19 cellular contexts compared by ENCODE assay signal in genomic region chr9:1173211-1173610, GRCh38.
DNase-seq lines count a peak whose midpoint lies in the region; ATAC-seq, FAIRE-seq and TF ChIP-seq lines count a peak whose summit lies in the region.
"Had no signal": no experiment of that assay in that cellular context is flagged by ENCODE, and none has a peak within 500 bp of the region (broad histone marks: within the 10 kb centered on the region; RNA-seq: fewer than 3 reads in every experiment).

No MANE protein-coding gene starts in this region.

- no peaks in the 10 kb centered on the region for H3K36me3 Mint-ChIP-seq in activated T-helper 17 cell treated with anti-CD3 and anti-CD28 coated beads, Interleukin-2, amount 50 U/mL, for 72 hours (ENCODE audit: low read depth)
- H3K36me3 Mint-ChIP-seq: CD14-positive monocyte had no signal

- H3K9me3 Mint-ChIP-seq in activated T-helper 17 cell treated with anti-CD3 and anti-CD28 coated beads, Interleukin-2, amount 50 U/mL, for 72 hours = peaks cover 4% of the 10 kb centered on the region
- H3K9me3 Mint-ChIP-seq: endodermal cell had no signal

- H2AFZ ChIP-seq in HepG2 (ENCODE audit: low read length) (no peak overlapping the region), OCI-LY7 (ENCODE audit: low read length) (no peak overlapping the region)

- in situ Hi-C loops in astrocyte of the spinal cord (cut with HindIII; ENCODE audit: low sequenced_read_pairs) = no loop called here
- in situ Hi-C loops in HepG2 (cut with HindIII; ENCODE audit: extremely low pct_ligation_motif_present, low pct_unique_long_range_greater_than_20kb) = no loop called here

- FAIRE-seq in HepG2 (lab: Jason Lieb, UNC) = no peak
- FAIRE-seq: A549, GM12878, K562, TTC549 had no signal

- H3K36me3 ChIP-seq in HepG2 (replicated peaks in 1 of 2; ENCODE audit: control insufficient read depth in 1 of 2, insufficient read depth in 2 of 2, low read length in 2 of 2) (no peaks in the 10 kb centered on the region), upper lobe of left lung (no peaks in the 10 kb centered on the region), OCI-LY7 (ENCODE audit: insufficient read depth, low read length) (no peaks in the 10 kb centered on the region)
- H3K36me3 ChIP-seq: gastrocnemius medialis, tibial artery had no signal

- H3K27ac Mint-ChIP-seq in activated T-helper 17 cell treated with anti-CD3 and anti-CD28 coated beads, Interleukin-2, amount 50 U/mL, for 72 hours = no peak overlapping the region
- H3K27ac Mint-ChIP-seq: endodermal cell had no signal

- no peaks in the 10 kb centered on the region for H3K27me3 ChIP-seq in HepG2 (ENCODE audit: control insufficient read depth in 1 of 2, insufficient read depth in 2 of 2, low read length in 2 of 2)
- H3K27me3 ChIP-seq in upper lobe of left lung = no peaks in the 10 kb centered on the region
- H3K27me3 ChIP-seq: gastrocnemius medialis, tibial artery had no signal

- no peaks in the 10 kb centered on the region for H3K79me2 ChIP-seq in HepG2 (ENCODE audit: insufficient read depth, low read length)
- H3K79me2 ChIP-seq in OCI-LY7 (ENCODE audit: insufficient read depth, low read depth, low read length) = no peaks in the 10 kb centered on the region

- no peak overlapping the region for H3K9ac ChIP-seq in HepG2 (ENCODE audit: insufficient read depth, low read depth, low read length)

- peaks cover 9% of the 10 kb centered on the region for H3K27me3 Mint-ChIP-seq in activated T-helper 17 cell treated with anti-CD3 and anti-CD28 coated beads, Interleukin-2, amount 50 U/mL, for 72 hours

- POLR2A ChIA-PET in HepG2 (lab: Yijun Ruan, JAX) = no interaction called here
- POLR2A ChIA-PET in OCI-LY7 (lab: Charles Lee) = no interaction called here

- TF ChIP-seq RAD21 in HepG2 (CRISPR knock-in tag; IDR thresholded peaks at IDR 0.05) = no peak

- H3K4me1 Mint-ChIP-seq in activated T-helper 17 cell treated with anti-CD3 and anti-CD28 coated beads, Interleukin-2, amount 50 U/mL, for 72 hours = no peaks in the 10 kb centered on the region
- H3K4me1 Mint-ChIP-seq: CD14-positive monocyte had no signal

- H3K4me2 ChIP-seq in HepG2 (ENCODE audit: low read depth, low read length) = no peak overlapping the region
- no peak overlapping the region for H3K4me2 ChIP-seq in OCI-LY7 (ENCODE audit: low read length)
- H3K4me2 ChIP-seq: A549 had no signal

- H3K4me1 ChIP-seq in HepG2 (ENCODE audit: insufficient read depth, low read length) = no peaks in the 10 kb centered on the region
- H3K4me1 ChIP-seq in upper lobe of left lung = no peaks in the 10 kb centered on the region
- no peaks in the 10 kb centered on the region for H3K4me1 ChIP-seq in OCI-LY7 (ENCODE audit: insufficient read depth, low read length, poor library complexity, severe bottlenecking)
- H3K4me1 ChIP-seq: A549, gastrocnemius medialis, tibial artery had no signal

- BruUV-seq in HepG2 (replicated peaks; lab: Mats Ljungman, UMichigan) = no TSS peak
- BruUV-seq in OCI-LY7 (replicated peaks; lab: Mats Ljungman, UMichigan) = no TSS peak

- TF ChIP-seq POLR2A in HepG2 (IDR thresholded peaks at IDR 0.05; ENCODE audit: insufficient read depth in 1 of 2, low read depth in 2 of 2, low read length in 2 of 2) (no peak), upper lobe of left lung (IDR thresholded peaks at IDR 0.05) (no peak)

- DNase-seq in NCI-H748 (lab: John Stamatoyannopoulos, UW; ENCODE audit: unreplicated experiment) (peak; percentile 37), NCI-H748 treated with DMSO at 0.1 percent for 48 hours (lab: John Stamatoyannopoulos, UW) (no peak), astrocyte of the spinal cord (ENCODE audit: low read depth, low spot score) (peak; percentile 1), HepG2 (ENCODE audit: low spot score) (peak; percentile 31), upper lobe of left lung (no peak), OCI-LY7 (ENCODE audit: low spot score) (no peak), ureter (ENCODE audit: low spot score) (no peak)
- DNase-seq: activated CD4-positive, alpha-beta T cell treated with anti-CD3 and anti-CD28 coated beads for 4 hours; activated CD8-positive, alpha-beta memory T cell treated with anti-CD3 and anti-CD28 coated beads, Interleukin-2, amount 50 U/mL, for 4 hours; endodermal cell; gastrocnemius medialis; NCI-H1048; tibial artery had no signal

- ATAC-seq in HepG2 = peak; percentile 60; the same call in 1 of the 3 replicates
- peak; percentile 45 to 55 for ATAC-seq in upper lobe of left lung (ENCODE audit: low FRiP score in 2 of 2)
- ATAC-seq in activated T-helper 17 cell treated with anti-CD3 and anti-CD28 coated beads, Interleukin-2, amount 50 U/mL, for 72 hours (replicated peaks) = no peak
- ATAC-seq: A549, gastrocnemius medialis, GM12878, K562 had no signal

- H3K27ac ChIP-seq in HepG2 (ENCODE audit: extremely low read length, insufficient read depth, low read length) (no peak overlapping the region), upper lobe of left lung (no peak overlapping the region), OCI-LY7 (ENCODE audit: low read depth, low read length, poor library complexity, severe bottlenecking) (no peak overlapping the region)
- H3K27ac ChIP-seq: A549, gastrocnemius medialis, tibial artery had no signal

- H4K20me1 ChIP-seq in HepG2 (ENCODE audit: insufficient read depth, low read length) (no peaks in the 10 kb centered on the region), OCI-LY7 (ENCODE audit: insufficient read depth, low read length) (no peaks in the 10 kb centered on the region)

- TF ChIP-seq CTCF in astrocyte of the spinal cord (IDR thresholded peaks at IDR 0.05; ENCODE audit: low read depth, low read length) (no peak), HepG2 (CRISPR knock-in tag; IDR thresholded peaks at IDR 0.05) (no peak), upper lobe of left lung (IDR thresholded peaks at IDR 0.05) (no peak), OCI-LY7 (conservative IDR thresholded peaks at IDR 0.05; ENCODE audit: low read length) (no peak)

- intact Hi-C loops in HepG2 (cut with micrococcal nuclease; ENCODE audit: unreplicated experiment) = no loop called here
- intact Hi-C loops in OCI-LY7 (cut with micrococcal nuclease; ENCODE audit: unreplicated experiment) = no loop called here

- H3K4me3 ChIP-seq in astrocyte of the spinal cord (ENCODE audit: low read depth, low read length) (no peak overlapping the region), HepG2 (replicated peaks in 1 of 3; ENCODE audit: insufficient read depth in 1 of 3, low read depth in 2 of 3, low read length in 3 of 3) (no peak overlapping the region), upper lobe of left lung (no peak overlapping the region), OCI-LY7 (ENCODE audit: low read depth, low read length, poor library complexity, severe bottlenecking) (no peak overlapping the region)
- H3K4me3 ChIP-seq: A549, gastrocnemius medialis, GM12878, K562, tibial artery had no signal

- CTCF ChIA-PET in HepG2 (lab: Yijun Ruan, JAX; ENCODE audit: low intra/inter-chr PET ratio, low total read pairs) (no interaction called here), OCI-LY7 (lab: Charles Lee; ENCODE audit: unreplicated experiment) (no interaction called here)

- H3K9me2 ChIP-seq in OCI-LY7 (ENCODE audit: insufficient read depth, low read length) = no peaks in the 10 kb centered on the region

- no peak overlapping the region for H3K4me3 Mint-ChIP-seq in activated T-helper 17 cell treated with anti-CD3 and anti-CD28 coated beads, Interleukin-2, amount 50 U/mL, for 72 hours
- H3K4me3 Mint-ChIP-seq: CD14-positive monocyte, endodermal cell had no signal

- no peaks in the 10 kb centered on the region for H3K9me3 ChIP-seq in HepG2 (ENCODE audit: low read length)
- H3K9me3 ChIP-seq in upper lobe of left lung = no peaks in the 10 kb centered on the region
- H3K9me3 ChIP-seq in OCI-LY7 (ENCODE audit: low read length) = no peaks in the 10 kb centered on the region
- H3K9me3 ChIP-seq: gastrocnemius medialis had no signal

- WGBS in HepG2 (ENCODE audit: low lambda C conversion rate) = 0% methylated on average over 2 of the region's 3 CpGs
- WGBS in upper lobe of left lung, 2 donors = 45 to 51% methylated on average over 3 of the region's 3 CpGs

- no peak for TF ChIP-seq EP300 in HepG2 (IDR thresholded peaks at IDR 0.05; ENCODE audit: low read depth in 2 of 2, low read length in 2 of 2)
- TF ChIP-seq EP300 in HepG2 (CRISPR knock-in tag; IDR thresholded peaks at IDR 0.05; ENCODE audit: borderline replicate concordance) = no peak
- TF ChIP-seq EP300 in upper lobe of left lung (IDR thresholded peaks at IDR 0.05) = no peak

TF ChIP-seq in HepG2, 621 proteins besides CTCF, POLR2A, EP300 and RAD21:
- TF ChIP-seq ZBTB26 (CRISPR knock-in tag; IDR thresholded peaks at IDR 0.05; ENCODE audit: borderline replicate concordance) (no peak), ZNF737 (CRISPR knock-in tag; IDR thresholded peaks at IDR 0.05; ENCODE audit: borderline replicate concordance) (no peak), GABPA (IDR thresholded peaks at IDR 0.05; ENCODE audit: low read depth, low read length) (no peak), GABPA (CRISPR knock-in tag; IDR thresholded peaks at IDR 0.05; ENCODE audit: low read depth) (no peak), ZNF329 (CRISPR knock-in tag; IDR thresholded peaks at IDR 0.05; ENCODE audit: low read depth) (no peak), IKZF5 (CRISPR knock-in tag; IDR thresholded peaks at IDR 0.05) (no peak), THAP7 (CRISPR knock-in tag; IDR thresholded peaks at IDR 0.05) (no peak)
TF ChIP-seq in HepG2: peak in this region for 0.

Comparison
In these comparisons a context has a peak if more than half of its experiments do, and no peak if none do; other contexts are left out.
1. DNase-seq: peak in NCI-H748 (single experiment), astrocyte of the spinal cord (single experiment) and HepG2 (single experiment); none in NCI-H748 treated with DMSO at 0.1 percent for 48 hours (single experiment), upper lobe of left lung (0 of 2), OCI-LY7 (single experiment) and ureter (single experiment).